Comparison of ENCODE assay signal across 23 cellular contexts in genomic region chr16:74117798-74118197, GRCh38.
"Had no signal": no experiment of that assay in that cellular context is flagged by ENCODE, and none has a peak within 500 bp of the region (broad histone marks: within the 10 kb centered on the region; RNA-seq: fewer than 3 reads in every experiment).

No MANE protein-coding gene starts in this region.

- DNase-seq: Kasumi-1, MV-4-11, NCI-H1048, NCI-H1105, NCI-H1417, NCI-H1436 treated with DMSO at 0.1 percent for 48 hours, NCI-H1694, NCI-H1930, NCI-H2081, NCI-H2171, NCI-H345, NCI-H446 treated with DMSO at 0.1 percent for 48 hours, NCI-H510A treated with DMSO at 0.1 percent for 48 hours, NCI-H526, NCI-H774, SHP77 had no signal

- H3K27me3 Mint-ChIP-seq: IgD-negative memory B cell had no signal

- H3K27ac Mint-ChIP-seq: IgD-negative memory B cell had no signal

- H3K27ac ChIP-seq: HL-60, KMS-11, RWPE1 had no signal

- H3K4me3 ChIP-seq: K562 had no signal

- H3K4me3 Mint-ChIP-seq: IgD-negative memory B cell had no signal

- ATAC-seq: K562, Panc1, SK-N-SH treated with all-trans-retinoic acid at 6 μM for 48 hours had no signal

- H3K36me3 Mint-ChIP-seq: IgD-negative memory B cell had no signal

- H3K4me2 ChIP-seq: KMS-11 had no signal
